ENCODE assay signal across 8 cellular contexts in the genomic region with DNA sequence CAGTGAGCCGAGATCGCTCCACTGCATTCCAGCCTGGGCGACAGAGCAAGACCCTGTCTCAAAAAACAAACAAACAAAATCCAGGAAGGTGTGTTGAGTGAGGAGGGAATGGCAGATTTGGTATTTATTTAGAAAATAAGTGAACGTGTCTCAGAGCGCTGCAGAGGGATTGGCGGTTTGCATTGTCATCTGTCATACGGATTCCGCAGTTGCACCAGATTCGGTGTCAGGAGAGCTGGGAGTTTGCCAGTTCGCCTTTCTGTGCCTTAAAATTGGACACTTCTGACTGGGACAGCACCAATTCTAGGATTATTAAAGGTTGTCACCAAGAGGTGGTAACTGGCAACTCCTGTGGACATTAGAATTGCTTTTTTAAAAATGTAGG. TPM values are rescaled to one million over a fixed set of nuclear protein-coding genes. Genes with fewer than 3 reads are reported as not detected.
DNase-seq lines count a peak whose midpoint lies in the region; ATAC-seq and TF ChIP-seq lines count a peak whose summit lies in the region.

No MANE protein-coding gene starts in this region.

- 5 to 12% (median 9%) methylated on average over 10 of the region's 10 CpGs for WGBS in heart left ventricle, 4 donors
- WGBS in psoas muscle, 3 donors = 11 to 22% (median 15%) methylated on average over 10 of the region's 10 CpGs

- H3K27me3 Mint-ChIP-seq in activated naive CD4-positive, alpha-beta T cell treated with anti-CD3 and anti-CD28 coated beads for 36 hours (ENCODE audit: low read depth) = no peaks in the 10 kb centered on the region
- no peaks in the 10 kb centered on the region for H3K27me3 Mint-ChIP-seq in activated B cell treated with CpG ODN at 0.5 μM for 24 hours

- TF ChIP-seq POLR2A in heart left ventricle (IDR thresholded peaks at IDR 0.05) = no peak

- TF ChIP-seq CTCF in activated B cell treated with CpG ODN at 0.5 μM for 24 hours (IDR thresholded peaks at IDR 0.05) (no peak), heart left ventricle (IDR thresholded peaks at IDR 0.05) (no peak), psoas muscle (IDR thresholded peaks at IDR 0.05) (no peak)

- H3K4me1 ChIP-seq in heart left ventricle (peaks cover 3 to 55% (median 32%) of the 10 kb centered on the region in 12 donors), psoas muscle (peaks cover 18% of the 10 kb centered on the region)

- H3K36me3 Mint-ChIP-seq in activated naive CD4-positive, alpha-beta T cell treated with anti-CD3 and anti-CD28 coated beads for 36 hours (ENCODE audit: low read depth) = peaks cover 9% of the 10 kb centered on the region
- H3K36me3 Mint-ChIP-seq in activated B cell treated with CpG ODN at 0.5 μM for 24 hours (ENCODE audit: low read depth) = peaks cover 28% of the 10 kb centered on the region

- H3K36me3 ChIP-seq in heart left ventricle (peaks cover 0 to 33% (median 20%) of the 10 kb centered on the region in 9 donors), psoas muscle (ENCODE audit: insufficient read depth in 1 of 2, low read depth in 1 of 2) (peaks cover 3 to 28% of the 10 kb centered on the region in 2 donors)

- POLR2A ChIA-PET in activated B cell treated with CpG ODN at 0.5 μM for 24 hours (lab: Charles Lee) = interaction anchor here (0.7 kb wide), 1 partner anchor 279 kb away, joined by 3 read pairs; no protein-coding TSS in a partner anchor

- no peak for ATAC-seq in activated B cell treated with CpG ODN at 0.5 μM for 24 hours (ENCODE audit: low read depth)
- ATAC-seq in heart left ventricle = no peak
- ATAC-seq in psoas muscle = peak in 3 of 4 donors; percentile 15 to 51 (median 33)
- ATAC-seq in GM18868 (IDR thresholded peaks at IDR 0.05; ENCODE audit: unreplicated experiment) = no peak
- no peak for ATAC-seq in HG02642 (IDR thresholded peaks at IDR 0.05; ENCODE audit: poor library complexity, unreplicated experiment)
- ATAC-seq in GM19328 (IDR thresholded peaks at IDR 0.05; ENCODE audit: unreplicated experiment) = no peak

- H3K9me3 ChIP-seq in heart left ventricle (no peaks in the 10 kb centered on the region), psoas muscle (no peaks in the 10 kb centered on the region)

- no peak for DNase-seq in activated naive CD4-positive, alpha-beta T cell treated with anti-CD3 and anti-CD28 coated beads for 36 hours
- no peak for DNase-seq in activated naive CD4-positive, alpha-beta T cell treated with anti-CD3 and anti-CD28 coated beads, Interleukin-2, amount 50 U/mL, for 16 hours
- DNase-seq in activated B cell treated with CpG ODN at 0.5 μM for 24 hours (no peak), heart left ventricle (peak in 3 of 5 donors; percentile 35 to 50 (median 48)), psoas muscle (no peak)

- intact Hi-C loops in activated naive CD4-positive, alpha-beta T cell treated with anti-CD3 and anti-CD28 coated beads for 36 hours (cut with micrococcal nuclease) = loop anchor here (1.0 to 2.0 kb wide), 6 partner anchors 13 to 844 kb away; partner anchors contain the start of genes CAGE1, EEF1E1, RIOK1 and SLC35B3
- intact Hi-C loops in activated B cell treated with CpG ODN at 0.5 μM for 24 hours (cut with micrococcal nuclease) (loop anchor here (1.0 to 5.0 kb wide), 8 partner anchors 22 to 844 kb away; partner anchors contain the start of genes BLOC1S5, CAGE1, EEF1E1 and RIOK1), heart left ventricle (cut with DNase I) (loop anchor here in 1 of 10 donors (5.0 kb wide), 1 partner anchor 49 kb away; the partner anchor contains the start of gene DSP), psoas muscle (cut with DNase I) (loop anchor here in 1 of 2 donors (5.0 kb wide), 1 partner anchor 199 kb away; no protein-coding TSS in a partner anchor)

- H3K4me3 Mint-ChIP-seq in activated naive CD4-positive, alpha-beta T cell treated with anti-CD3 and anti-CD28 coated beads for 36 hours = peak overlapping the region; percentile 95
- H3K4me3 Mint-ChIP-seq in activated B cell treated with CpG ODN at 0.5 μM for 24 hours = peak overlapping the region; percentile 98

- H3K4me3 ChIP-seq in heart left ventricle (peak overlapping the region; percentile 64 to 99 (median 88)), psoas muscle (peak overlapping the region; percentile 90)

- H3K27me3 ChIP-seq in heart left ventricle (no peaks in the 10 kb centered on the region), psoas muscle (ENCODE audit: insufficient read depth in 3 of 3, low read length in 2 of 3) (no peaks in the 10 kb centered on the region)

- CTCF ChIA-PET in activated naive CD4-positive, alpha-beta T cell treated with anti-CD3 and anti-CD28 coated beads for 36 hours (lab: Charles Lee) = interaction anchor here (1.5 kb wide), 1 partner anchor 13 kb away, joined by 5 read pairs; no protein-coding TSS in a partner anchor
- CTCF ChIA-PET in activated B cell treated with CpG ODN at 0.5 μM for 24 hours (lab: Charles Lee) = no interaction called here

- peaks cover 39% of the 10 kb centered on the region for H3K4me1 Mint-ChIP-seq in activated naive CD4-positive, alpha-beta T cell treated with anti-CD3 and anti-CD28 coated beads for 36 hours (ENCODE audit: low read depth)
- H3K4me1 Mint-ChIP-seq in activated B cell treated with CpG ODN at 0.5 μM for 24 hours = peaks cover 31% of the 10 kb centered on the region

- peak overlapping the region; percentile 44 for H3K27ac Mint-ChIP-seq in activated naive CD4-positive, alpha-beta T cell treated with anti-CD3 and anti-CD28 coated beads for 36 hours
- H3K27ac Mint-ChIP-seq in activated B cell treated with CpG ODN at 0.5 μM for 24 hours = peak overlapping the region; percentile 57

- no peaks in the 10 kb centered on the region for H3K9me3 Mint-ChIP-seq in activated naive CD4-positive, alpha-beta T cell treated with anti-CD3 and anti-CD28 coated beads for 36 hours
- no peaks in the 10 kb centered on the region for H3K9me3 Mint-ChIP-seq in activated B cell treated with CpG ODN at 0.5 μM for 24 hours

- peak overlapping the region; percentile 40 to 89 (median 80) for H3K27ac ChIP-seq in heart left ventricle
- H3K27ac ChIP-seq in psoas muscle = peak overlapping the region; percentile 75

RNA-seq across cellular contexts. Expression of gene SNRNP48, which starts 0.9 kb away (rescaled TPM):
- 10 to 100 TPM; 22.7 to 22.8 TPM for total RNA-seq in activated naive CD4-positive, alpha-beta T cell treated with anti-CD3 and anti-CD28 coated beads for 36 hours
- total RNA-seq in activated B cell treated with CpG ODN at 0.5 μM for 24 hours (15.4 and 18.7 TPM in 2 replicates), heart left ventricle (10 to 100 TPM in 7 of 9 donors, 1 to 10 TPM in 2; 8.2 to 25.8 (median 13.3) TPM), psoas muscle (10 to 100 TPM in 2 of 4 donors, 1 to 10 TPM in 2; 8.3 to 11.8 (median 10.1) TPM)
- polyA plus RNA-seq in heart left ventricle (10 to 100 TPM in 1 of 2 donors, 1 to 10 TPM in 1; 9.0 to 20.4 TPM), psoas muscle (10 to 100 TPM in 1 of 3 donors, 1 to 10 TPM in 2; 8.8 to 40.8 (median 9.9) TPM)

RNA-seq across cellular contexts. Expression of gene DSP, which starts 49.4 kb away (rescaled TPM):
- under 1 TPM in 1 of 2 experiments, not detected in 1; 0.22 TPM for total RNA-seq in activated naive CD4-positive, alpha-beta T cell treated with anti-CD3 and anti-CD28 coated beads for 36 hours
- total RNA-seq in activated B cell treated with CpG ODN at 0.5 μM for 24 hours = 0.02 TPM in 2 replicates
- 100 to 1,000 TPM; 238 to 373 (median 337) TPM for total RNA-seq in heart left ventricle
- 100 to 1,000 TPM in 1 of 2 donors, 10 to 100 TPM in 1; 81.9 to 130 TPM for polyA plus RNA-seq in heart left ventricle
- total RNA-seq in psoas muscle = under 1 TPM; 0.25 to 0.49 (median 0.36) TPM
- under 1 TPM; 0.10 to 0.26 (median 0.11) TPM for polyA plus RNA-seq in psoas muscle

Comparison
In these comparisons a context has a peak if more than half of its experiments do, and no peak if none do; other contexts are left out.
1. DNase-seq: peak in heart left ventricle (3 of 5); none in activated naive CD4-positive, alpha-beta T cell treated with anti-CD3 and anti-CD28 coated beads for 36 hours (single experiment), activated naive CD4-positive, alpha-beta T cell treated with anti-CD3 and anti-CD28 coated beads, Interleukin-2, amount 50 U/mL, for 16 hours (single experiment), activated B cell treated with CpG ODN at 0.5 μM for 24 hours (single experiment) and psoas muscle (0 of 2).
2. ATAC-seq: peak in psoas muscle (3 of 4); none in activated B cell treated with CpG ODN at 0.5 μM for 24 hours (single experiment), heart left ventricle (0 of 4), GM18868 (single experiment), HG02642 (single experiment) and GM19328 (single experiment).
3. RNA of gene DSP, which starts 49.4 kb away (total RNA-seq): 238 to 373 TPM in heart left ventricle; 0.25 to 0.49 TPM in psoas muscle, 0.22 TPM in activated naive CD4-positive, alpha-beta T cell treated with anti-CD3 and anti-CD28 coated beads for 36 hours and 0.02 TPM in activated B cell treated with CpG ODN at 0.5 μM for 24 hours; every median in the first group is over 100 times any median in the second.